In genomic region chr20:3909952-3910366, GRCh38 we compare ENCODE assay signal across 20 cellular contexts. TPM values are rescaled to one million over a fixed set of nuclear protein-coding genes. Genes with fewer than 3 reads are reported as not detected.
DNase-seq lines count a peak whose midpoint lies in the region; ATAC-seq and TF ChIP-seq lines count a peak whose summit lies in the region.
"Had no signal": no experiment of that assay in that cellular context is flagged by ENCODE, and none has a peak within 500 bp of the region (broad histone marks: within the 10 kb centered on the region; RNA-seq: fewer than 3 reads in every experiment).

No MANE protein-coding gene starts in this region.

- H3K27ac ChIP-seq in endodermal cell (ENCODE audit: low read depth, low read length) (no peak overlapping the region), spleen (no peak overlapping the region)
- H3K27ac ChIP-seq: pancreas, sigmoid colon had no signal

- no peak overlapping the region for H3K4me3 ChIP-seq in endodermal cell (ENCODE audit: low read length)
- no peak overlapping the region for H3K4me3 ChIP-seq in spleen
- H3K4me3 ChIP-seq: pancreas, sigmoid colon, transverse colon had no signal

- H3K9me3 ChIP-seq in T-helper 17 cell (ENCODE audit: control insufficient read depth, low read length, poor library complexity, severe bottlenecking), result no peaks in the 10 kb centered on the region
- H3K9me3 ChIP-seq in endodermal cell (ENCODE audit: control insufficient read depth, low read length), result no peaks in the 10 kb centered on the region
- no peaks in the 10 kb centered on the region for H3K9me3 ChIP-seq in spleen
- H3K9me3 ChIP-seq: pancreas, sigmoid colon, transverse colon had no signal

- peak in 1 of 3 donors; percentile 14 for ATAC-seq in natural killer cell
- no peak for ATAC-seq in natural killer cell treated with Interleukin-12 subunit alpha and Interleukin-12 subunit beta and Interleukin-15 and Interleukin-18, amount 100 ng/mL, for 72 hours
- no peak for ATAC-seq in T-helper 17 cell
- ATAC-seq: activated CD4-positive, CD25-positive, alpha-beta regulatory T cell treated with anti-CD3 and anti-CD28 coated beads, Interleukin-2, amount 50 U/mL, for 24 hours; pancreas had no signal

- H3K4me1 ChIP-seq in endodermal cell (ENCODE audit: control insufficient read depth, insufficient read depth, low read length), result no peaks in the 10 kb centered on the region
- peaks cover 8 to 54% (median 31%) of the 10 kb centered on the region in 6 donors for H3K4me1 ChIP-seq in spleen
- H3K4me1 ChIP-seq: pancreas had no signal

- H3K27me3 Mint-ChIP-seq in natural killer cell (ENCODE audit: low read depth in 2 of 2) (no peaks in the 10 kb centered on the region), T-helper 17 cell (no peaks in the 10 kb centered on the region), endodermal cell (ENCODE audit: insufficient read depth) (no peaks in the 10 kb centered on the region), type B pancreatic cell (no peaks in the 10 kb centered on the region)
- no peaks in the 10 kb centered on the region for H3K27me3 Mint-ChIP-seq in natural killer cell treated with Interleukin-12 subunit alpha and Interleukin-12 subunit beta and Interleukin-15 and Interleukin-18, amount 100 ng/mL, for 72 hours
- H3K27me3 Mint-ChIP-seq: memory B cell had no signal

- H3K4me1 Mint-ChIP-seq in natural killer cell, result peaks cover 28 to 44% of the 10 kb centered on the region in 2 donors
- H3K4me1 Mint-ChIP-seq in natural killer cell treated with Interleukin-12 subunit alpha and Interleukin-12 subunit beta and Interleukin-15 and Interleukin-18, amount 100 ng/mL, for 72 hours (ENCODE audit: low read depth in 2 of 2), result peaks cover 34 to 40% of the 10 kb centered on the region in 2 donors
- peaks cover 15% of the 10 kb centered on the region for H3K4me1 Mint-ChIP-seq in T-helper 17 cell
- H3K4me1 Mint-ChIP-seq in endodermal cell, result peaks cover 2% of the 10 kb centered on the region
- peaks cover 6% of the 10 kb centered on the region for H3K4me1 Mint-ChIP-seq in type B pancreatic cell (ENCODE audit: unreplicated experiment)

- H3K9me3 Mint-ChIP-seq in natural killer cell (no peaks in the 10 kb centered on the region), endodermal cell (no peaks in the 10 kb centered on the region), type B pancreatic cell (no peaks in the 10 kb centered on the region)
- H3K9me3 Mint-ChIP-seq in natural killer cell treated with Interleukin-12 subunit alpha and Interleukin-12 subunit beta and Interleukin-15 and Interleukin-18, amount 100 ng/mL, for 72 hours, result no peaks in the 10 kb centered on the region
- H3K9me3 Mint-ChIP-seq: memory B cell had no signal

- H3K9ac ChIP-seq in endodermal cell (ENCODE audit: extremely low read depth, low read length, poor library complexity, severe bottlenecking), result no peak overlapping the region

- TF ChIP-seq CTCF in natural killer cell (IDR thresholded peaks at IDR 0.05) (no peak), endodermal cell (conservative IDR thresholded peaks at IDR 0.05) (no peak), type B pancreatic cell (conservative IDR thresholded peaks at IDR 0.05) (no peak), spleen (IDR thresholded peaks at IDR 0.05 in 8 of 11, conservative IDR thresholded peaks at IDR 0.05 in 3 of 11) (no peak)

- TF ChIP-seq POLR2A in spleen (IDR thresholded peaks at IDR 0.05), result no peak

- H3K27me3 ChIP-seq in endodermal cell (ENCODE audit: control insufficient read depth, insufficient read depth, low read length, poor library complexity, severe bottlenecking) (no peaks in the 10 kb centered on the region), spleen (replicated peaks in 1 of 7) (no peaks in the 10 kb centered on the region)
- H3K27me3 ChIP-seq: pancreas, sigmoid colon, transverse colon had no signal

- peaks cover 71% of the 10 kb centered on the region for H3K36me3 ChIP-seq in endodermal cell (ENCODE audit: control insufficient read depth, insufficient read depth, low read length)
- H3K36me3 ChIP-seq in spleen, result peaks cover 0 to 74% (median 68%) of the 10 kb centered on the region in 6 donors

- peak overlapping the region; percentile 44 to 56 for H3K27ac Mint-ChIP-seq in natural killer cell
- no peak overlapping the region for H3K27ac Mint-ChIP-seq in natural killer cell treated with Interleukin-12 subunit alpha and Interleukin-12 subunit beta and Interleukin-15 and Interleukin-18, amount 100 ng/mL, for 72 hours
- peak overlapping the region; percentile 94 for H3K27ac Mint-ChIP-seq in T-helper 17 cell
- peak overlapping the region; percentile 76 for H3K27ac Mint-ChIP-seq in endodermal cell
- peak overlapping the region; percentile 68 for H3K27ac Mint-ChIP-seq in type B pancreatic cell

- no peaks in the 10 kb centered on the region for H3K36me3 Mint-ChIP-seq in natural killer cell
- H3K36me3 Mint-ChIP-seq in natural killer cell treated with Interleukin-12 subunit alpha and Interleukin-12 subunit beta and Interleukin-15 and Interleukin-18, amount 100 ng/mL, for 72 hours, result peaks cover 39% of the 10 kb centered on the region
- peaks cover 11% of the 10 kb centered on the region for H3K36me3 Mint-ChIP-seq in T-helper 17 cell (ENCODE audit: low read depth)
- H3K36me3 Mint-ChIP-seq in endodermal cell (ENCODE audit: low read depth), result peaks cover 68% of the 10 kb centered on the region
- H3K36me3 Mint-ChIP-seq in type B pancreatic cell, result peaks cover 46% of the 10 kb centered on the region

- intact Hi-C loops in natural killer cell (cut with micrococcal nuclease) (no loop called here), spleen (cut with DNase I; ENCODE audit: low total_unique reads) (no loop called here)

- no peak for DNase-seq in natural killer cell
- no peak for DNase-seq in natural killer cell treated with Interleukin-12 subunit alpha and Interleukin-12 subunit beta and Interleukin-15 and Interleukin-18, amount 100 ng/mL, for 72 hours (ENCODE audit: low spot score)
- no peak for DNase-seq in T-helper 17 cell
- DNase-seq in endodermal cell, result no peak
- no peak for DNase-seq in type B pancreatic cell (ENCODE audit: extremely low spot score, unreplicated experiment)
- DNase-seq in NCI-H524 treated with DMSO at 0.1 percent for 48 hours (lab: John Stamatoyannopoulos, UW), result no peak
- no peak for DNase-seq in spleen
- no peak for DNase-seq in epidermal melanocyte (ENCODE audit: insufficient read length, low spot score)
- DNase-seq: activated CD8-positive, alpha-beta memory T cell treated with anti-CD3 and anti-CD28 coated beads, Interleukin-2, amount 50 U/mL, for 48 hours; activated naive CD4-positive, alpha-beta T cell treated with anti-CD3 and anti-CD28 coated beads, Interleukin-2, amount 50 U/mL, for 16 hours; EL; hippocampal formation; kidney; pancreas; SIG-M5; sigmoid colon; stimulated activated naive CD4-positive, alpha-beta T cell treated with Interleukin-2 at 50 U/mL for 16 hours; transverse colon had no signal

- no peak overlapping the region for H3K4me3 Mint-ChIP-seq in natural killer cell
- no peak overlapping the region for H3K4me3 Mint-ChIP-seq in natural killer cell treated with Interleukin-12 subunit alpha and Interleukin-12 subunit beta and Interleukin-15 and Interleukin-18, amount 100 ng/mL, for 72 hours
- no peak overlapping the region for H3K4me3 Mint-ChIP-seq in T-helper 17 cell
- H3K4me3 Mint-ChIP-seq in endodermal cell, result no peak overlapping the region
- no peak overlapping the region for H3K4me3 Mint-ChIP-seq in type B pancreatic cell
- H3K4me3 Mint-ChIP-seq: memory B cell had no signal

RNA-seq across cellular contexts. Expression of gene PANK2, which starts 20.8 kb away (rescaled TPM):
- total RNA-seq in natural killer cell (10 to 100 TPM; 50.5 to 74.3 (median 61.3) TPM), T-helper 17 cell (10 to 100 TPM; 47.2 to 53.0 TPM), endodermal cell (10 to 100 TPM; 57.6 to 66.5 TPM), type B pancreatic cell (ENCODE audit: low replicate concordance) (38.9 and 55.3 TPM in 2 replicates), spleen (10 to 100 TPM; 45.5 to 74.4 (median 67.9) TPM)
- 10 to 100 TPM; 55.2 to 86.2 TPM for total RNA-seq in natural killer cell treated with Interleukin-12 subunit alpha and Interleukin-12 subunit beta and Interleukin-15 and Interleukin-18, amount 100 ng/mL, for 72 hours
- polyA plus RNA-seq in endodermal cell (2013, experiment 1 of 2), result 37.8 TPM
- 35.1 TPM for polyA plus RNA-seq in endodermal cell (2013, experiment 2 of 2)
- polyA plus RNA-seq in spleen, result 10 to 100 TPM; 23.0 to 36.2 (median 32.3) TPM

Comparison
In these comparisons a context has a peak if more than half of its experiments do, and no peak if none do; other contexts are left out.
1. H3K27ac Mint-ChIP-seq: peak in natural killer cell (2 of 2), T-helper 17 cell (single experiment), endodermal cell (single experiment) and type B pancreatic cell (single experiment); none in natural killer cell treated with Interleukin-12 subunit alpha and Interleukin-12 subunit beta and Interleukin-15 and Interleukin-18, amount 100 ng/mL, for 72 hours (0 of 2).